8 cellular contexts compared by ENCODE assay signal in genomic region chr2:40451926-40452605, GRCh38. TPM values are rescaled to one million over a fixed set of nuclear protein-coding genes. Genes with fewer than 3 reads are reported as not detected.
A peak's percentile ranks its signal among the peaks of the same experiment; 100 is the strongest.
DNase-seq lines count a peak whose midpoint lies in the region; ATAC-seq and TF ChIP-seq lines count a peak whose summit lies in the region.

Gene SLC8A1, minus strand, starts transcription at chr2:40452090.

- H3K27ac ChIP-seq in HL-60 (replicated peaks) (peak within 1 kb of the TSS; percentile 47), foreskin keratinocyte (no peak within 1 kb of the TSS), neural progenitor cell (no peak within 1 kb of the TSS)

- peaks cover 19% of the 10 kb centered on the region for H3K4me1 Mint-ChIP-seq in neural progenitor cell

- no peaks in the 10 kb centered on the region for H3K79me2 ChIP-seq in neural progenitor cell (ENCODE audit: low read depth)

- H3K9me3 Mint-ChIP-seq in neural progenitor cell: no peaks in the 10 kb centered on the region

- peak; percentile 71 for ATAC-seq in foreskin keratinocyte
- ATAC-seq in left colon: no peak

- no peaks in the 10 kb centered on the region for H3K36me3 ChIP-seq in neural progenitor cell

- no peaks in the 10 kb centered on the region for H3K4me1 ChIP-seq in foreskin keratinocyte
- H3K4me1 ChIP-seq in neural progenitor cell: peaks cover 12% of the 10 kb centered on the region

- peak within 1 kb of the TSS; percentile 96 for H2AFZ ChIP-seq in neural progenitor cell (replicated peaks)

- H3K36me3 Mint-ChIP-seq in neural progenitor cell: peaks cover 2% of the 10 kb centered on the region

- H3K4me3 ChIP-seq in GM08714 (ENCODE audit: low read length) (peak within 1 kb of the TSS; percentile 49), HL-60 (replicated peaks; ENCODE audit: insufficient read depth, low read length) (peak within 1 kb of the TSS; percentile 73), WI38 (ENCODE audit: low read depth, low read length) (peak within 1 kb of the TSS; percentile 91), neural progenitor cell (peak within 1 kb of the TSS; percentile 57)

- H3K27me3 Mint-ChIP-seq in neural progenitor cell (ENCODE audit: insufficient read depth, low read depth): peaks cover 6% of the 10 kb centered on the region

- H3K4me2 ChIP-seq in neural progenitor cell: peak within 1 kb of the TSS; percentile 86

- H3K4me3 Mint-ChIP-seq in neural progenitor cell: peak within 1 kb of the TSS; percentile 91

- peaks cover 13% of the 10 kb centered on the region for H3F3A ChIP-seq in neural progenitor cell (ENCODE audit: low read depth)

- TF ChIP-seq CTCF in HL-60 (IDR thresholded peaks at IDR 0.05; ENCODE audit: insufficient read depth, low read length): no peak
- no peak for TF ChIP-seq CTCF in WI38 (IDR thresholded peaks at IDR 0.05; ENCODE audit: low read depth, low read length)
- TF ChIP-seq CTCF in foreskin keratinocyte (conservative IDR thresholded peaks at IDR 0.05): no peak
- no peak for TF ChIP-seq CTCF in neural progenitor cell (IDR thresholded peaks at IDR 0.05)

- H3K9ac ChIP-seq in neural progenitor cell: no peak within 1 kb of the TSS

- peak within 1 kb of the TSS; percentile 47 for H3K27ac Mint-ChIP-seq in neural progenitor cell

- no peaks in the 10 kb centered on the region for H3K9me3 ChIP-seq in neural progenitor cell (ENCODE audit: low read depth)

- H3K27me3 ChIP-seq in HL-60 (ENCODE audit: insufficient read depth, poor library complexity, severe bottlenecking): no peaks in the 10 kb centered on the region
- H3K27me3 ChIP-seq in foreskin keratinocyte: no peaks in the 10 kb centered on the region
- peaks cover 55% of the 10 kb centered on the region for H3K27me3 ChIP-seq in neural progenitor cell

- H4K20me1 ChIP-seq in neural progenitor cell (ENCODE audit: low read depth): no peaks in the 10 kb centered on the region

- intact Hi-C loops in left colon (cut with DNase I, micrococcal nuclease): no loop called here

- peak; percentile 20 to 40 for DNase-seq in HL-60 (ENCODE audit: low read depth in 1 of 2, low spot score in 1 of 2)
- DNase-seq in foreskin keratinocyte: no peak
- peak; percentile 82 for DNase-seq in neural progenitor cell (ENCODE audit: low spot score)
- DNase-seq in left colon: no peak
- no peak for DNase-seq in NCI-H2107 (lab: John Stamatoyannopoulos, UW)
- no peak for DNase-seq in midbrain (lab: John Stamatoyannopoulos, UW)

RNA-seq across cellular contexts. Expression of gene SLC8A1, which starts in this region (rescaled TPM):
- total RNA-seq in foreskin keratinocyte: 19.9 and 20.4 TPM in 2 replicates
- polyA plus RNA-seq in foreskin keratinocyte: 0.64 and 0.96 TPM in 2 replicates
- total RNA-seq in neural progenitor cell (ENCODE audit: low replicate concordance): 6.5 and 9.6 TPM in 2 replicates
- 10 to 100 TPM in 1 of 2 donors, 1 to 10 TPM in 1; 3.1 to 22.6 TPM for total RNA-seq in left colon

Comparison
In these comparisons a context has a peak if more than half of its experiments do, and no peak if none do; other contexts are left out.
1. DNase-seq: peak in HL-60 (2 of 2) and neural progenitor cell (single experiment); none in foreskin keratinocyte (0 of 2), left colon (0 of 2), NCI-H2107 (single experiment) and midbrain (single experiment).
2. Peak in every context shown above with its lines, with median percentiles within 50 percentile points of each other: H3K4me3 ChIP-seq.